Comparison of ENCODE assay signal across 16 cellular contexts in genomic region chr10:34427911-34428216, GRCh38.
DNase-seq lines count a peak whose midpoint lies in the region; ATAC-seq and TF ChIP-seq lines count a peak whose summit lies in the region.
"Had no signal": no experiment of that assay in that cellular context is flagged by ENCODE, and none has a peak within 500 bp of the region (broad histone marks: within the 10 kb centered on the region; RNA-seq: fewer than 3 reads in every experiment).

No MANE protein-coding gene starts in this region.

- H3K9me3 ChIP-seq in Caco-2 (no peaks in the 10 kb centered on the region), HUES6 (ENCODE audit: control insufficient read depth, insufficient read depth, low read depth, low read length) (no peaks in the 10 kb centered on the region)

- H3K4me3 ChIP-seq in Caco-2 (ENCODE audit: low read depth, low read length) (no peak overlapping the region), HUES6 (ENCODE audit: low read depth, low read length) (peak overlapping the region; percentile 40; the same call in 1 of the 2 replicates), mesendoderm (ENCODE audit: low read length) (no peak overlapping the region)

- H3K27ac ChIP-seq in HUES6 (ENCODE audit: low read depth, low read length): peak overlapping the region; percentile 85
- H3K27ac ChIP-seq in mesendoderm (ENCODE audit: low read depth, low read length): no peak overlapping the region
- H3K27ac ChIP-seq: C4-2B had no signal

- no peak overlapping the region for H3K4ac ChIP-seq in mesendoderm (ENCODE audit: low read depth, low read length)

- H3K9me3 Mint-ChIP-seq in Caco-2 (ENCODE audit: unreplicated experiment): peaks cover 22% of the 10 kb centered on the region
- no peaks in the 10 kb centered on the region for H3K9me3 Mint-ChIP-seq in MCF 10A (ENCODE audit: unreplicated experiment)

- no peaks in the 10 kb centered on the region for H3K79me1 ChIP-seq in mesendoderm (ENCODE audit: low read length)

- H3K23ac ChIP-seq in mesendoderm (ENCODE audit: low read length): no peak overlapping the region

- H3K36me3 Mint-ChIP-seq in Caco-2 (ENCODE audit: insufficient read depth, unreplicated experiment) (peaks cover 27% of the 10 kb centered on the region), MCF 10A (ENCODE audit: insufficient read depth, unreplicated experiment) (peaks cover 14% of the 10 kb centered on the region)

- H3K27me3 Mint-ChIP-seq in Caco-2 (ENCODE audit: insufficient read depth, unreplicated experiment) (no peaks in the 10 kb centered on the region), MCF 10A (ENCODE audit: insufficient read depth, unreplicated experiment) (no peaks in the 10 kb centered on the region)

- peak overlapping the region; percentile 40 for H3K56ac ChIP-seq in mesendoderm (ENCODE audit: low read length)

- ATAC-seq in esophagus mucosa: peak; percentile 23
- ATAC-seq: Panc1, Right ventricle myocardium inferior had no signal

- intact Hi-C loops in Caco-2 (cut with micrococcal nuclease; ENCODE audit: unreplicated experiment): loop anchor here (1.0 to 2.0 kb wide), 2 partner anchors 21 to 49 kb away; no protein-coding TSS in a partner anchor
- intact Hi-C loops in MCF 10A (cut with micrococcal nuclease): no loop called here

- H3K9ac ChIP-seq in HUES6 (ENCODE audit: low read length): peak overlapping the region; percentile 66
- no peak overlapping the region for H3K9ac ChIP-seq in mesendoderm (ENCODE audit: low read length)

- H2BK120ac ChIP-seq in mesendoderm (ENCODE audit: low read depth, low read length): no peak overlapping the region

- BruUV-seq in Caco-2 (replicated peaks; lab: Mats Ljungman, UMichigan) (no TSS peak), MCF 10A (replicated peaks; lab: Mats Ljungman, UMichigan) (no TSS peak)

- H3K4me1 ChIP-seq in Caco-2 (peaks cover 30% of the 10 kb centered on the region), HUES6 (ENCODE audit: control insufficient read depth, insufficient read depth, low read length) (peaks cover 43% of the 10 kb centered on the region), mesendoderm (ENCODE audit: control insufficient read depth, low read depth, low read length) (peaks cover 4% of the 10 kb centered on the region)

- no peak overlapping the region for H4K8ac ChIP-seq in mesendoderm (ENCODE audit: low read depth, low read length)

- DNase-seq in Caco-2 (no peak), mesendoderm (peak; percentile 56), HCEC 1CT (no peak), HPDE6-E6E7 (ENCODE audit: extremely low spot score) (no peak), MCF 10A (ENCODE audit: unreplicated experiment) (no peak), ureter (ENCODE audit: low spot score) (no peak)
- DNase-seq: Karpas-422, NCI-H1105, NCI-H1694, NCI-H2227 treated with DMSO at 0.1 percent for 48 hours, NCI-H524 had no signal

- peak overlapping the region; percentile 21 for H3K18ac ChIP-seq in mesendoderm (ENCODE audit: low read length)

- TF ChIP-seq CTCF in Caco-2 (IDR thresholded peaks at IDR 0.05; ENCODE audit: insufficient read depth in 1 of 2, low read depth in 1 of 2, low read length in 1 of 2, severe bottlenecking in 1 of 2, unreplicated experiment in 1 of 2) (no peak), MCF 10A (IDR thresholded peaks at IDR 0.05; ENCODE audit: unreplicated experiment) (no peak)

- H3K4me1 Mint-ChIP-seq in Caco-2 (ENCODE audit: low read depth, unreplicated experiment) (peaks cover 44% of the 10 kb centered on the region), MCF 10A (ENCODE audit: insufficient read depth, unreplicated experiment) (peaks cover 32% of the 10 kb centered on the region)

- H3K4me3 Mint-ChIP-seq in Caco-2 (ENCODE audit: unreplicated experiment) (peak overlapping the region; percentile 43), MCF 10A (ENCODE audit: unreplicated experiment) (no peak overlapping the region)

- POLR2A ChIA-PET in Caco-2 (lab: Charles Lee) (no interaction called here), MCF 10A (lab: Yijun Ruan, JAX) (no interaction called here)

- H3K36me3 ChIP-seq in Caco-2 (ENCODE audit: control insufficient read depth, insufficient read depth, low read length) (no peaks in the 10 kb centered on the region), HUES6 (ENCODE audit: control insufficient read depth, insufficient read depth, low read length) (no peaks in the 10 kb centered on the region), mesendoderm (ENCODE audit: control insufficient read depth, insufficient read depth, low read length) (no peaks in the 10 kb centered on the region)

- H3K27me3 ChIP-seq in Caco-2 (replicated peaks; ENCODE audit: control insufficient read depth, insufficient read depth, low read length) (no peaks in the 10 kb centered on the region), HUES6 (ENCODE audit: control insufficient read depth, insufficient read depth, low read length) (no peaks in the 10 kb centered on the region), mesendoderm (ENCODE audit: insufficient read depth, low read length, poor library complexity) (no peaks in the 10 kb centered on the region)

- no peak overlapping the region for H2AK5ac ChIP-seq in mesendoderm (ENCODE audit: low read length)

- H2BK15ac ChIP-seq in mesendoderm (replicated peaks; ENCODE audit: low read depth): no peak overlapping the region

- H3K27ac Mint-ChIP-seq in Caco-2 (ENCODE audit: unreplicated experiment) (peak overlapping the region; percentile 83), MCF 10A (ENCODE audit: low read depth, unreplicated experiment) (no peak overlapping the region)

- no peak overlapping the region for H4K5ac ChIP-seq in mesendoderm (ENCODE audit: low read length)

- CTCF ChIA-PET in Caco-2 (lab: Charles Lee) (no interaction called here), MCF 10A (lab: Yijun Ruan, JAX) (no interaction called here)

- no CpG with 5 or more reads among the region's 3 CpGs for WGBS in mesendoderm (ENCODE audit: extremely low coverage, insufficient coverage, low lambda C conversion rate)

- no peak overlapping the region for H3K4me2 ChIP-seq in mesendoderm (ENCODE audit: low read length)

- no peaks in the 10 kb centered on the region for H3K79me2 ChIP-seq in mesendoderm (ENCODE audit: control insufficient read depth, insufficient read depth, low read length)

- peak overlapping the region; percentile 36 for H2BK5ac ChIP-seq in mesendoderm (ENCODE audit: low read length)
